In the genomic region with DNA sequence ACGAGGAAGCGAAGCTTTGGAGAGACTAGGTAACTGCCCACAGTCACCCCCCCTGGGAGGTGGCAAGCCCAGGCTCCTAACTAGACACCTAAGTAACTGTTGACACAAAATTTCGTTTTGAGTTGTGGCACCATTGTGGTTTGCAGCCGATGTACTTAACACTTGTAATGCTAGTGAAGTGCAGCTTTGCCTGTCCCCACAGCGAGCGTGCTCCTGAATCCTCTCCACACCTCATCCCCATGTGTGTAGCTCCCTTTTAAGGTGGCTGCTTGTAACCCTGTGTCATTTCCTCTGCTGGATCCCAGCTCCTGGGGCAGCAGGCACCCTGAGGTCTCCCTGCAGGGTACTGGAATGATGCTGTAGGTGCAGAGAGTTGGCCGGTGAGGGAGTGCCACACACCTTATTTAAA, we compare ENCODE assay signal across 1 cellular context.
A peak's percentile ranks its signal among the peaks of the same experiment; 100 is the strongest.
TF ChIP-seq lines count a peak whose summit lies in the region.

No MANE protein-coding gene starts in this region.

TF ChIP-seq in GM12878, 131 proteins besides CTCF, POLR2A, EP300 and RAD21 (continued from another document):
- TF ChIP-seq PAX5 (IDR thresholded peaks at IDR 0.05; ENCODE audit: borderline replicate concordance, low read depth, low read length): no peak
- TF ChIP-seq IKZF2 (IDR thresholded peaks at IDR 0.05): peak; percentile 68 to 78; a peak in 3 of 4 replicates
- no peak for TF ChIP-seq HCFC1 (IDR thresholded peaks at IDR 0.05; ENCODE audit: low read length)
- no peak for TF ChIP-seq RELA (IDR thresholded peaks at IDR 0.05; ENCODE audit: borderline replicate concordance, partially characterized antibody)
- 0 out of 2 replicates have a peak, but pooled peaks have one; percentile 27 for TF ChIP-seq CBX5 (IDR thresholded peaks at IDR 0.05; ENCODE audit: low read depth)
- no peak for TF ChIP-seq KAT2A (conservative IDR thresholded peaks at IDR 0.05; ENCODE audit: control insufficient read depth, low read depth, low read length)
- TF ChIP-seq POU2F2 (IDR thresholded peaks at IDR 0.05; ENCODE audit: borderline replicate concordance, low read depth, low read length): peak; percentile 22; the same call in 1 of the 3 replicates
- peak; percentile 45; the same call in 1 of the 2 replicates for TF ChIP-seq JUNB (IDR thresholded peaks at IDR 0.05)
- no peak for TF ChIP-seq KDM1A (IDR thresholded peaks at IDR 0.05; ENCODE audit: borderline replicate concordance)
- peak; percentile 89 for TF ChIP-seq RUNX3 (IDR thresholded peaks at IDR 0.05; ENCODE audit: low read length)
- no peak for TF ChIP-seq EZH2 (IDR thresholded peaks at IDR 0.05; ENCODE audit: borderline replicate concordance, control insufficient read depth, low read depth, low read length)
- no peak for TF ChIP-seq MAX (IDR thresholded peaks at IDR 0.05; ENCODE audit: low read depth, low read length)
- peak; percentile 33; the same call in 1 of the 2 replicates for TF ChIP-seq ZNF207 (IDR thresholded peaks at IDR 0.05; ENCODE audit: borderline replicate concordance)
- TF ChIP-seq, protein P1, sequence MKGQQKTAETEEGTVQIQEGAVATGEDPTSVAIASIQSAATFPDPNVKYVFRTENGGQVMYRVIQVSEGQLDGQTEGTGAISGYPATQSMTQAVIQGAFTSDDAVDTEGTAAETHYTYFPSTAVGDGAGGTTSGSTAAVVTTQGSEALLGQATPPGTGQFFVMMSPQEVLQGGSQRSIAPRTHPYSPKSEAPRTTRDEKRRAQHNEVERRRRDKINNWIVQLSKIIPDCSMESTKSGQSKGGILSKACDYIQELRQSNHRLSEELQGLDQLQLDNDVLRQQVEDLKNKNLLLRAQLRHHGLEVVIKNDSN (IDR thresholded peaks at IDR 0.05; ENCODE audit: borderline replicate concordance, extremely low read length, insufficient read depth, low read depth, low read length): no peak
- peak; percentile 73; the same call in 1 of the 2 replicates for TF ChIP-seq ZNF217 (IDR thresholded peaks at IDR 0.05)
TF ChIP-seq in GM12878: peak in this region for 27.
